Comparison of ENCODE assay signal across 16 cellular contexts in genomic region chr4:176833416-176833815, GRCh38. TPM values are rescaled to one million over a fixed set of nuclear protein-coding genes. Genes with fewer than 3 reads are reported as not detected.
A peak's percentile ranks its signal among the peaks of the same experiment; 100 is the strongest.
DNase-seq lines count a peak whose midpoint lies in the region; ATAC-seq, FAIRE-seq and TF ChIP-seq lines count a peak whose summit lies in the region.
"Had no signal": no experiment of that assay in that cellular context is flagged by ENCODE, and none has a peak within 500 bp of the region (broad histone marks: within the 10 kb centered on the region; RNA-seq: fewer than 3 reads in every experiment).

No MANE protein-coding gene starts in this region.

- no peak overlapping the region for H2BK5ac ChIP-seq in neuronal stem cell (ENCODE audit: low read length)

- H3K9me2 ChIP-seq in PC-3 (replicated peaks; ENCODE audit: low read length), result no peaks in the 10 kb centered on the region

- no CpG with 5 or more reads among the region's 2 CpGs for WGBS in neuronal stem cell (ENCODE audit: extremely low coverage in 2 of 2, insufficient read length in 2 of 2, insufficient replicate concordance in 1 of 2), 2 donors
- WGBS in psoas muscle, 3 donors, result 40 to 52% (median 50%) methylated on average over 2 of the region's 2 CpGs

- no peaks in the 10 kb centered on the region for H3K27me3 ChIP-seq in endothelial cell of umbilical vein (ENCODE audit: control insufficient read depth in 2 of 2, insufficient read depth in 2 of 2, low read length in 2 of 2)
- H3K27me3 ChIP-seq in neuronal stem cell (ENCODE audit: control insufficient read depth in 3 of 3, insufficient read depth in 3 of 3, low read depth in 1 of 3, low read length in 3 of 3), result no peaks in the 10 kb centered on the region
- H3K27me3 ChIP-seq in PC-3 (ENCODE audit: low read length), result no peaks in the 10 kb centered on the region
- H3K27me3 ChIP-seq in psoas muscle (ENCODE audit: insufficient read depth in 3 of 3, low read length in 2 of 3), result no peaks in the 10 kb centered on the region
- H3K27me3 ChIP-seq: BLaER1 had no signal

- TF ChIP-seq CTCF in endothelial cell of umbilical vein (IDR thresholded peaks at IDR 0.05; ENCODE audit: extremely low read depth in 1 of 2, insufficient read depth in 1 of 2, low read depth in 1 of 2, low read length in 2 of 2) (no peak), PC-3 (conservative IDR thresholded peaks at IDR 0.05; ENCODE audit: low read depth, low read length) (no peak), psoas muscle (IDR thresholded peaks at IDR 0.05) (no peak)

- ATAC-seq in HG03571 (IDR thresholded peaks at IDR 0.05; ENCODE audit: unreplicated experiment) (no peak), PC-3 (no peak), psoas muscle (no peak)
- ATAC-seq: T-cell had no signal

- H3K9me3 ChIP-seq in endothelial cell of umbilical vein (replicated peaks; ENCODE audit: control insufficient read depth, insufficient read depth, low read length), result no peaks in the 10 kb centered on the region
- H3K9me3 ChIP-seq in neuronal stem cell (replicated peaks in 1 of 2; ENCODE audit: control insufficient read depth in 2 of 2, insufficient read depth in 1 of 2, low read depth in 1 of 2, low read length in 2 of 2), result no peaks in the 10 kb centered on the region
- H3K9me3 ChIP-seq in PC-3 (ENCODE audit: low read length), result no peaks in the 10 kb centered on the region
- no peaks in the 10 kb centered on the region for H3K9me3 ChIP-seq in psoas muscle
- H3K9me3 ChIP-seq: BLaER1 had no signal

- POLR2A ChIA-PET in endothelial cell of umbilical vein (lab: Charles Lee), result no interaction called here
- POLR2A ChIA-PET in PC-3 (lab: Charles Lee; ENCODE audit: unreplicated experiment), result no interaction called here

- peaks cover 24% of the 10 kb centered on the region for H3K4me1 ChIP-seq in endothelial cell of umbilical vein (ENCODE audit: control insufficient read depth, extremely low read depth, insufficient read depth, low read length)
- H3K4me1 ChIP-seq in neuronal stem cell (ENCODE audit: control insufficient read depth in 2 of 2, insufficient read depth in 1 of 2, low read depth in 1 of 2, low read length in 2 of 2), result no peaks in the 10 kb centered on the region
- H3K4me1 ChIP-seq in PC-3 (ENCODE audit: insufficient read depth, low read length), result peaks cover 30% of the 10 kb centered on the region
- H3K4me1 ChIP-seq in psoas muscle, result no peaks in the 10 kb centered on the region

- H2AFZ ChIP-seq in endothelial cell of umbilical vein (ENCODE audit: low read depth, low read length), result peak overlapping the region; percentile 40
- H2AFZ ChIP-seq in neuronal stem cell (ENCODE audit: low read length), result peak overlapping the region; percentile 24
- no peak overlapping the region for H2AFZ ChIP-seq in PC-3 (ENCODE audit: low read length)

- dilution Hi-C loops in endothelial cell of umbilical vein (cut with MboI; ENCODE audit: extremely low pct_ligation_motif_present, low sequenced_read_pairs), result no loop called here

- no peak for TF ChIP-seq POLR2A in endothelial cell of umbilical vein (IDR thresholded peaks at IDR 0.05; ENCODE audit: low read depth, low read length)

- no peak overlapping the region for H2AK5ac ChIP-seq in neuronal stem cell (ENCODE audit: low read depth, low read length)

- no peak overlapping the region for H4K8ac ChIP-seq in neuronal stem cell (ENCODE audit: low read depth, low read length)

- H3K4ac ChIP-seq in neuronal stem cell (ENCODE audit: low read length), result no peak overlapping the region

- no peak overlapping the region for H3K27ac ChIP-seq in endothelial cell of umbilical vein (ENCODE audit: insufficient read depth, low read depth, low read length)
- H3K27ac ChIP-seq in neuronal stem cell (replicated peaks; ENCODE audit: low read length), result no peak overlapping the region
- no peak overlapping the region for H3K27ac ChIP-seq in PC-3 (ENCODE audit: low read length)
- H3K27ac ChIP-seq in psoas muscle, result no peak overlapping the region
- H3K27ac ChIP-seq: BLaER1 had no signal

- H4K20me1 ChIP-seq in endothelial cell of umbilical vein (replicated peaks; ENCODE audit: control insufficient read depth, extremely low read depth, insufficient read depth, low read length) (no peaks in the 10 kb centered on the region), PC-3 (ENCODE audit: low read length) (no peaks in the 10 kb centered on the region)
- H4K20me1 ChIP-seq: BLaER1 had no signal

- H3F3A ChIP-seq in PC-3 (ENCODE audit: low read length, unreplicated experiment), result no peaks in the 10 kb centered on the region

- no TSS peak for BruUV-seq in endothelial cell of umbilical vein (replicated peaks; lab: Mats Ljungman, UMichigan)
- BruUV-seq in PC-3 (replicated peaks; lab: Mats Ljungman, UMichigan), result no TSS peak

- H3K14ac ChIP-seq in neuronal stem cell (ENCODE audit: low read length), result no peak overlapping the region

- H3K4me2 ChIP-seq in endothelial cell of umbilical vein (ENCODE audit: insufficient read depth, low read length) (no peak overlapping the region), neuronal stem cell (ENCODE audit: insufficient read depth, low read length, poor library complexity, severe bottlenecking) (no peak overlapping the region), PC-3 (ENCODE audit: low read length) (no peak overlapping the region)

- CTCF ChIA-PET in endothelial cell of umbilical vein (lab: Charles Lee) (interaction anchor here (1.3 kb wide), 1 partner anchor 214 kb away, joined by 5 read pairs; no protein-coding TSS in a partner anchor), PC-3 (lab: Charles Lee) (no interaction called here)

- H3K79me1 ChIP-seq in neuronal stem cell (ENCODE audit: low read depth, low read length), result no peaks in the 10 kb centered on the region

- H3K4me3 ChIP-seq in endothelial cell of umbilical vein (replicated peaks in 1 of 3; ENCODE audit: insufficient read depth in 1 of 3, low read depth in 1 of 3, low read length in 3 of 3) (no peak overlapping the region), neuronal stem cell (ENCODE audit: low read length in 2 of 2) (no peak overlapping the region), PC-3 (ENCODE audit: low read length) (no peak overlapping the region), psoas muscle (no peak overlapping the region)
- H3K4me3 ChIP-seq: BLaER1 had no signal

- H3K23ac ChIP-seq in neuronal stem cell (ENCODE audit: low read depth, low read length, poor library complexity), result no peak overlapping the region

- H3K36me3 ChIP-seq in endothelial cell of umbilical vein (ENCODE audit: control insufficient read depth in 2 of 2, extremely low read depth in 1 of 2, insufficient read depth in 2 of 2, low read length in 2 of 2) (no peaks in the 10 kb centered on the region), neuronal stem cell (replicated peaks in 1 of 2; ENCODE audit: control insufficient read depth in 2 of 2, insufficient read depth in 2 of 2, low read length in 2 of 2) (no peaks in the 10 kb centered on the region), PC-3 (ENCODE audit: low read depth, low read length) (no peaks in the 10 kb centered on the region), psoas muscle (ENCODE audit: insufficient read depth in 1 of 2, low read depth in 1 of 2) (no peaks in the 10 kb centered on the region)
- H3K36me3 ChIP-seq: BLaER1 had no signal

- H4K91ac ChIP-seq in neuronal stem cell (ENCODE audit: low read depth, low read length, poor library complexity), result no peak overlapping the region

- no peak overlapping the region for H3K9ac ChIP-seq in endothelial cell of umbilical vein (replicated peaks; ENCODE audit: extremely low read depth, insufficient read depth, low read length)
- H3K9ac ChIP-seq in neuronal stem cell (ENCODE audit: low read depth, low read length, poor library complexity), result no peak overlapping the region
- H3K9ac ChIP-seq in PC-3 (ENCODE audit: low read length), result no peak overlapping the region
- H3K9ac ChIP-seq: BLaER1 had no signal

- H3K79me2 ChIP-seq in endothelial cell of umbilical vein (ENCODE audit: control insufficient read depth, insufficient read depth, low read length) (no peaks in the 10 kb centered on the region), PC-3 (ENCODE audit: low read length) (no peaks in the 10 kb centered on the region)

- DNase-seq in AG20443 (ENCODE audit: low spot score) (peak; percentile 26), NCI-H82 treated with DMSO at 0.1 percent for 48 hours (lab: John Stamatoyannopoulos, UW; ENCODE audit: unreplicated experiment) (peak; percentile 18), endothelial cell of umbilical vein (ENCODE audit: low read depth, low spot score) (no peak), neuronal stem cell (ENCODE audit: low spot score) (no peak), PC-3 (no peak), psoas muscle (no peak)
- DNase-seq: ACHN, NCI-H1092, NCI-H187, NCI-H2171, NCI-H446 treated with DMSO at 0.1 percent for 48 hours, RPMI8226, T-cell had no signal

- H2BK15ac ChIP-seq in neuronal stem cell (ENCODE audit: low read length), result no peak overlapping the region

- H3K18ac ChIP-seq in neuronal stem cell (ENCODE audit: low read length), result no peak overlapping the region

- no peak overlapping the region for H2BK12ac ChIP-seq in neuronal stem cell (ENCODE audit: low read length)

- no peaks in the 10 kb centered on the region for H3K9me1 ChIP-seq in endothelial cell of umbilical vein (replicated peaks; ENCODE audit: control insufficient read depth, extremely low read depth, insufficient read depth, low read length)

- intact Hi-C loops in endothelial cell of umbilical vein (cut with micrococcal nuclease) (no loop called here), PC-3 (cut with micrococcal nuclease) (no loop called here), psoas muscle (cut with DNase I) (no loop called here)

- no peak overlapping the region for H2BK120ac ChIP-seq in neuronal stem cell (ENCODE audit: low read depth, low read length)

- FAIRE-seq in endothelial cell of umbilical vein (lab: Jason Lieb, UNC), result no peak
- FAIRE-seq: HTR-8/SVneo had no signal

TF ChIP-seq in endothelial cell of umbilical vein, 7 proteins besides CTCF, POLR2A, EP300 and RAD21 (continues in another document):
- no peak for TF ChIP-seq GATA2 (IDR thresholded peaks at IDR 0.05; ENCODE audit: insufficient read depth, insufficient read length, low read depth, low read length)
- no peak for TF ChIP-seq JUN (IDR thresholded peaks at IDR 0.05; ENCODE audit: borderline replicate concordance, insufficient read depth, insufficient read length, low read depth)

RNA-seq across cellular contexts. Expression of gene VEGFC, which starts 40.7 kb away (rescaled TPM):
- total RNA-seq in endothelial cell of umbilical vein (34.9 and 47.1 TPM in 2 replicates), PC-3 (2014; rRNA removed) (36.6 and 43.4 TPM in 2 replicates), psoas muscle (1 to 10 TPM; 3.0 to 7.0 (median 3.8) TPM)
- polyA plus RNA-seq in endothelial cell of umbilical vein (18.7 and 20.4 TPM in 2 replicates), psoas muscle (1 to 10 TPM; 1.8 to 2.9 (median 2.1) TPM)
- polyA plus RNA-seq in endothelial cell of umbilical vein (2011; cell fraction: cytosol; rRNA removed), result 25.5 and 26.9 TPM in 2 replicates
- 38.4 and 40.5 TPM in 2 replicates for polyA plus RNA-seq in endothelial cell of umbilical vein (2011; cell fraction: nucleus; rRNA removed)
- 24.2 and 43.4 TPM in 2 replicates for polyA plus RNA-seq in endothelial cell of umbilical vein (2012)
- 14.4 and 18.1 TPM in 2 replicates for polyA minus RNA-seq in endothelial cell of umbilical vein
- polyA minus RNA-seq in endothelial cell of umbilical vein (2011; cell fraction: cytosol; rRNA and poly(A)+ RNA removed), result 1.8 TPM
- polyA minus RNA-seq in endothelial cell of umbilical vein (2011; cell fraction: nucleus; rRNA and poly(A)+ RNA removed), result 20.6 and 23.8 TPM in 2 replicates
- 2.3 TPM for polyA plus RNA-seq in neuronal stem cell (2013, experiment 1 of 2)
- polyA plus RNA-seq in neuronal stem cell (2013, experiment 2 of 2), result 2.3 TPM

Comparison
In these comparisons a context has a peak if more than half of its experiments do, and no peak if none do; other contexts are left out.
1. DNase-seq: peak in AG20443 (single experiment) and NCI-H82 treated with DMSO at 0.1 percent for 48 hours (single experiment); none in endothelial cell of umbilical vein (single experiment), neuronal stem cell (single experiment), PC-3 (single experiment) and psoas muscle (0 of 2).